Comparison of ENCODE assay signal across 8 cellular contexts in the genomic region with DNA sequence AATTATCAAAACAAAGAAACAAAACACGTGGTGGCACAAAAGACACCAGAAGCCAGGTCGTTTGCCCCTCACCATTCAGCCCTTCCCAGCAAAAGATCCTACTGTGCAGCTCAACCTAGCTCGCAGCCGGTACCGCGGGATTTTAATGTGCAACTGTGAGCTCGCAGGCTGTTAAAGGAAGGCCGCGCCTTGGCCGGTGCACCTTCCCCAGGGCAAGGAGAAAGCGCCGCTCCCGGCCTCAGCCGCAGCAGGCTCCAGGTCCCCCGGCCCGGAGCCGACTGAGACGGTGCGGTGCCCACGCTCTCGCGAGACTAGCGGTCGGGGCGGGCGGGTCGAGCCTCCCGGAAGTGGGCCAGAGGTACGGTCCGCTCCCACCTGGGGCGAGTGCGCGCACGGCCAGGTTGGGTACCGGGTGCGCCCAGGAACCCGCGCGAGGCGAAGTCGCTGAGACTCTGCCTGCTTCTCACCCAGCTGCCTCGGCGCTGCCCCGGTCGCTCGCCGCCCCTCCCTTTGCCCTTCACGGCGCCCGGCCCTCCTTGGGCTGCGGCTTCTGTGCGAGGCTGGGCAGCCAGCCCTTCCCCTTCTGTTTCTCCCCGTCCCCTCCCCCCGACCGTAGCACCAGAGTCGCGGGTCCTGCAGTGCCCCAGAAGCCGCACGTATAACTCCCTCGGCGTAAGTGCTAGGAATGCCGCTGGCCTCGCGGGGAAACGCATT. TPM values are rescaled to one million over a fixed set of nuclear protein-coding genes. Genes with fewer than 3 reads are reported as not detected.
DNase-seq lines count a peak whose midpoint lies in the region; ATAC-seq and TF ChIP-seq lines count a peak whose summit lies in the region.

AGL (plus strand) TSS at position 618 of the 714 bp plus-strand sequence. CDS start 682 bp downstream, outside the sequence.

- peak within 1 kb of the TSS; percentile 83 for H3K4me3 ChIP-seq in AG10803 (ENCODE audit: low read length)

- TF ChIP-seq CTCF in AG10803 (conservative IDR thresholded peaks at IDR 0.05; ENCODE audit: low read length) = no peak

- no peaks in the 10 kb centered on the region for H3K9me3 Mint-ChIP-seq in activated CD4-positive, alpha-beta T cell treated with anti-CD3 and anti-CD28 coated beads, Interleukin-2, amount 10 ng/mL, durations not matched to agents 24 days and 14 days

- DNase-seq in AG10803 (ENCODE audit: low read depth) (peak; percentile 69), NCI-H510A treated with DMSO at 0.1 percent for 48 hours (lab: John Stamatoyannopoulos, UW) (peak; percentile 88), dedifferentiated amniotic fluid mesenchymal stem cell (ENCODE audit: extremely low spot score) (peak; percentile 66), left lobe of liver (ENCODE audit: low spot score) (peak; percentile 92)
- DNase-seq in activated CD4-positive, alpha-beta T cell treated with anti-CD3 and anti-CD28 coated beads, Interleukin-2, amount 10 ng/mL, durations not matched to agents 24 days and 14 days = peak; percentile 96
- DNase-seq in stimulated activated CD4-positive, alpha-beta T cell treated with anti-CD3 and anti-CD28 coated beads, Interleukin-2, amount 100 ng/mL, for 48 hours = peak; percentile 76 to 83

- H3K4me1 Mint-ChIP-seq in activated CD4-positive, alpha-beta T cell treated with anti-CD3 and anti-CD28 coated beads, Interleukin-2, amount 10 ng/mL, durations not matched to agents 24 days and 14 days = peaks cover 15% of the 10 kb centered on the region

- intact Hi-C loops in activated CD4-positive, alpha-beta T cell treated with anti-CD3 and anti-CD28 coated beads, Interleukin-2, amount 10 ng/mL, durations not matched to agents 24 days and 14 days (cut with micrococcal nuclease) = loop anchor here (1.0 to 2.0 kb wide), 5 partner anchors 41 to 1046 kb away; partner anchors contain the start of genes SASS6, SLC30A7 and TRMT13

- peaks cover 8% of the 10 kb centered on the region for H3K36me3 Mint-ChIP-seq in activated CD4-positive, alpha-beta T cell treated with anti-CD3 and anti-CD28 coated beads, Interleukin-2, amount 10 ng/mL, durations not matched to agents 24 days and 14 days (ENCODE audit: low read depth)

- H3K4me3 Mint-ChIP-seq in activated CD4-positive, alpha-beta T cell treated with anti-CD3 and anti-CD28 coated beads, Interleukin-2, amount 10 ng/mL, durations not matched to agents 24 days and 14 days = peak within 1 kb of the TSS; percentile 97

- ATAC-seq in GM19023 (IDR thresholded peaks at IDR 0.05; ENCODE audit: unreplicated experiment) (peak; percentile 99), HG03196 (IDR thresholded peaks at IDR 0.05; ENCODE audit: unreplicated experiment) (peak; percentile 99), left lobe of liver (peak; percentile 91)

- H3K27me3 Mint-ChIP-seq in activated CD4-positive, alpha-beta T cell treated with anti-CD3 and anti-CD28 coated beads, Interleukin-2, amount 10 ng/mL, durations not matched to agents 24 days and 14 days = peaks cover 5% of the 10 kb centered on the region

- peak within 1 kb of the TSS; percentile 90 for H3K27ac Mint-ChIP-seq in activated CD4-positive, alpha-beta T cell treated with anti-CD3 and anti-CD28 coated beads, Interleukin-2, amount 10 ng/mL, durations not matched to agents 24 days and 14 days

RNA-seq across cellular contexts. Expression of gene AGL, which starts in this region (rescaled TPM):
- total RNA-seq in activated CD4-positive, alpha-beta T cell treated with anti-CD3 and anti-CD28 coated beads, Interleukin-2, amount 10 ng/mL, durations not matched to agents 24 days and 14 days = 12.9 and 13.7 TPM in 2 replicates
- 43.1 TPM for total RNA-seq in left lobe of liver

Comparison
In these comparisons a context has a peak if more than half of its experiments do, and no peak if none do; other contexts are left out.
1. Peak in every context shown above with its lines: DNase-seq, ATAC-seq and H3K4me3 ChIP-seq.